ENCODE assay signal across 9 cellular contexts in genomic region chr22:41596776-41597634, GRCh38. TPM values are rescaled to one million over a fixed set of nuclear protein-coding genes. Genes with fewer than 3 reads are reported as not detected.
DNase-seq lines count a peak whose midpoint lies in the region; ATAC-seq and TF ChIP-seq lines count a peak whose summit lies in the region.
"Had no signal": no experiment of that assay in that cellular context is flagged by ENCODE, and none has a peak within 500 bp of the region (broad histone marks: within the 10 kb centered on the region; RNA-seq: fewer than 3 reads in every experiment).

No MANE protein-coding gene starts in this region.

- H3K4me1 ChIP-seq in BE2C (peaks cover 15% of the 10 kb centered on the region), OCI-LY1 (ENCODE audit: insufficient read depth, low read length, severe bottlenecking) (no peaks in the 10 kb centered on the region), ascending aorta (peaks cover 0 to 5% of the 10 kb centered on the region in 2 donors), right cardiac atrium (ENCODE audit: control insufficient read depth, insufficient read depth, low read length) (no peaks in the 10 kb centered on the region)

- in situ Hi-C loops in GM13976 (cut with MboI; ENCODE audit: low sequenced_read_pairs, unreplicated experiment): no loop called here

- peak; percentile 77 to 84 for ATAC-seq in right cardiac atrium
- no peak for ATAC-seq in GM18858 (IDR thresholded peaks at IDR 0.05; ENCODE audit: unreplicated experiment)
- no peak for ATAC-seq in HG03460 (IDR thresholded peaks at IDR 0.05; ENCODE audit: unreplicated experiment)

- H3F3A ChIP-seq in OCI-LY1 (ENCODE audit: insufficient read depth, low read length): no peaks in the 10 kb centered on the region

- no peaks in the 10 kb centered on the region for H4K20me1 ChIP-seq in OCI-LY1 (ENCODE audit: insufficient read depth, low read length)

- TF ChIP-seq CTCF in BE2C (IDR thresholded peaks at IDR 0.05; ENCODE audit: low read depth, low read length): peak; percentile 91
- TF ChIP-seq CTCF in GM13976 (IDR thresholded peaks at IDR 0.05; ENCODE audit: borderline replicate concordance, control extremely low read depth, extremely low read depth, insufficient read depth, missing control alignments): peak; percentile 55
- peak; percentile 84 for TF ChIP-seq CTCF in OCI-LY1 (IDR thresholded peaks at IDR 0.05; ENCODE audit: low read length)
- TF ChIP-seq CTCF in ascending aorta (IDR thresholded peaks at IDR 0.05): peak; percentile 61 to 77 (median 74)
- peak; percentile 85 for TF ChIP-seq CTCF in retinal pigment epithelial cell (conservative IDR thresholded peaks at IDR 0.05; ENCODE audit: low read depth, low read length)

- H3K9ac ChIP-seq in OCI-LY1 (ENCODE audit: low read length): no peak overlapping the region

- intact Hi-C loops in ascending aorta (cut with DNase I) (loop anchor here (1.0 kb wide), 1 partner anchor 54 kb away; no protein-coding TSS in a partner anchor), right cardiac atrium (cut with DNase I) (no loop called here)

- H3K9me3 ChIP-seq in BE2C (no peaks in the 10 kb centered on the region), OCI-LY1 (ENCODE audit: low read length) (no peaks in the 10 kb centered on the region), ascending aorta (no peaks in the 10 kb centered on the region), right cardiac atrium (ENCODE audit: control insufficient read depth, low read length) (no peaks in the 10 kb centered on the region)

- H3K27ac ChIP-seq in OCI-LY1 (ENCODE audit: low read depth, low read length, poor library complexity, severe bottlenecking) (no peak overlapping the region), ascending aorta (peak overlapping the region in 1 of 2 donors; percentile 10), right cardiac atrium (ENCODE audit: low read length) (peak overlapping the region; percentile 34)

- WGBS in right cardiac atrium: 47% methylated on average over 13 of the region's 13 CpGs

- H2AFZ ChIP-seq in OCI-LY1 (ENCODE audit: low read length): no peak overlapping the region

- no peaks in the 10 kb centered on the region for H3K27me3 ChIP-seq in BE2C
- no peaks in the 10 kb centered on the region for H3K27me3 ChIP-seq in OCI-LY1 (ENCODE audit: insufficient read depth, low read length)
- no peaks in the 10 kb centered on the region for H3K27me3 ChIP-seq in ascending aorta
- no peaks in the 10 kb centered on the region for H3K27me3 ChIP-seq in right cardiac atrium (ENCODE audit: control insufficient read depth, insufficient read depth)

- H3K4me3 ChIP-seq in BE2C (ENCODE audit: low read depth, low read length) (peak overlapping the region; percentile 14; the same call in 1 of the 2 replicates), OCI-LY1 (ENCODE audit: low read depth, low read length, poor library complexity, severe bottlenecking) (no peak overlapping the region), ascending aorta (no peak overlapping the region), right cardiac atrium (ENCODE audit: low read length) (no peak overlapping the region), retinal pigment epithelial cell (ENCODE audit: low read length) (no peak overlapping the region)

- peaks cover 14% of the 10 kb centered on the region for H3K36me3 ChIP-seq in BE2C
- H3K36me3 ChIP-seq in OCI-LY1 (ENCODE audit: insufficient read depth, low read length): peaks cover 21% of the 10 kb centered on the region
- H3K36me3 ChIP-seq in ascending aorta: peaks cover 7 to 17% of the 10 kb centered on the region in 2 donors

- DNase-seq in BE2C (peak; percentile 81), GM13976 (ENCODE audit: low spot score) (peak; percentile 57), ascending aorta (ENCODE audit: low spot score in 2 of 2) (no peak), right cardiac atrium (peak; percentile 52 to 83 (median 82)), retinal pigment epithelial cell (ENCODE audit: low read depth) (no peak)

- no peaks in the 10 kb centered on the region for H3K79me2 ChIP-seq in OCI-LY1 (ENCODE audit: insufficient read depth, low read length)

- H3K9me2 ChIP-seq in OCI-LY1 (ENCODE audit: low read depth, low read length): no peaks in the 10 kb centered on the region

- no peak overlapping the region for H3K4me2 ChIP-seq in OCI-LY1 (ENCODE audit: low read length)

RNA-seq across cellular contexts. Expression of gene PMM1, which starts 7.4 kb away (rescaled TPM):
- 22.3 TPM for polyA plus RNA-seq in BE2C (2012; ENCODE audit: insufficient read depth, insufficient read length, low read depth)
- 12.5 TPM for total RNA-seq in ascending aorta
- 10 to 100 TPM; 12.6 to 21.4 (median 18.3) TPM for total RNA-seq in right cardiac atrium
- 19.1 TPM for polyA plus RNA-seq in right cardiac atrium

RNA-seq across cellular contexts. Expression of gene DESI1, which starts 23.8 kb away (rescaled TPM):
- 17.2 TPM for polyA plus RNA-seq in BE2C (2012; ENCODE audit: insufficient read depth, insufficient read length, low read depth)
- total RNA-seq in ascending aorta: 28.4 TPM
- total RNA-seq in right cardiac atrium: 10 to 100 TPM; 56.5 to 90.7 (median 74.8) TPM
- 86.4 TPM for polyA plus RNA-seq in right cardiac atrium

RNA-seq across cellular contexts. Expression of gene XRCC6, which starts 24.1 kb away (rescaled TPM):
- polyA plus RNA-seq in BE2C (2012; ENCODE audit: insufficient read depth, insufficient read length, low read depth): 422 TPM
- 89.7 TPM for total RNA-seq in ascending aorta
- 100 to 1,000 TPM; 160 to 183 (median 173) TPM for total RNA-seq in right cardiac atrium
- 144 TPM for polyA plus RNA-seq in right cardiac atrium

RNA-seq across cellular contexts. Expression of gene CSDC2, which starts 36.2 kb away (rescaled TPM):
- 1.3 TPM for polyA plus RNA-seq in BE2C (2012; ENCODE audit: insufficient read depth, insufficient read length, low read depth)
- 119 TPM for total RNA-seq in ascending aorta
- total RNA-seq in right cardiac atrium: 100 to 1,000 TPM; 274 to 342 (median 287) TPM
- polyA plus RNA-seq in right cardiac atrium: 309 TPM
- polyA plus RNA-seq: IgD-negative memory B cell had no signal

RNA-seq across cellular contexts. Expression of gene POLR3H, which starts 52.7 kb away (rescaled TPM):
- polyA plus RNA-seq in BE2C (2012; ENCODE audit: insufficient read depth, insufficient read length, low read depth): 135 TPM
- total RNA-seq in ascending aorta (34.7 TPM), right cardiac atrium (10 to 100 TPM; 21.0 to 26.7 (median 25.3) TPM)
- polyA plus RNA-seq in right cardiac atrium: 24.6 TPM

Comparison
In these comparisons a context has a peak if more than half of its experiments do, and no peak if none do; other contexts are left out.
1. DNase-seq: peak in BE2C (single experiment), GM13976 (single experiment) and right cardiac atrium (3 of 3); none in ascending aorta (0 of 2) and retinal pigment epithelial cell (single experiment).
2. ATAC-seq: peak in right cardiac atrium (2 of 2); none in GM18858 (single experiment) and HG03460 (single experiment).
3. Peak in every context shown above with its lines, with median percentiles within 50 percentile points of each other: CTCF ChIP-seq.